In genomic region chr22:20560716-20561115, GRCh38 we compare ENCODE assay signal across 27 cellular contexts.
"Had no signal": no experiment of that assay in that cellular context is flagged by ENCODE, and none has a peak within 500 bp of the region (broad histone marks: within the 10 kb centered on the region; RNA-seq: fewer than 3 reads in every experiment).

No MANE protein-coding gene starts in this region.

- ATAC-seq: left colon, right cardiac atrium had no signal

- H3K27me3 Mint-ChIP-seq: activated naive CD8-positive, alpha-beta T cell treated with anti-CD3 and anti-CD28 coated beads, Interleukin-2, amount 10 ng/mL, durations not matched to agents 7 days and 5 days; brain; type B pancreatic cell had no signal

- H3K27me3 ChIP-seq: ascending aorta, cardiac muscle cell, dorsolateral prefrontal cortex, neural progenitor cell, testis, uterus had no signal

- H3K4me3 ChIP-seq: ascending aorta, cardiac muscle cell, coronary artery, dorsolateral prefrontal cortex, neural progenitor cell, testis, uterus had no signal

- H3K4me1 Mint-ChIP-seq: brain, neural progenitor cell had no signal

- H3K27ac ChIP-seq: ascending aorta, cardiac muscle cell, coronary artery, neural progenitor cell, testis, uterus had no signal

- H3K4me1 ChIP-seq: neural progenitor cell had no signal

- DNase-seq: activated CD4-positive, alpha-beta T cell treated with anti-CD3 and anti-CD28 coated beads, Interleukin-2, amount 50 U/mL, for 1 hour; activated CD4-positive, CD25-positive, alpha-beta regulatory T cell treated with anti-CD3 and anti-CD28 coated beads, Interleukin-2, amount 50 U/mL, for 72 hours; activated effector memory CD4-positive, alpha-beta T cell treated with Interleukin-2 at 50 U/mL for 16 hours; activated naive CD4-positive, alpha-beta T cell treated with Interleukin-2 at 50 U/mL for 16 hours; activated naive CD8-positive, alpha-beta T cell treated with anti-CD3 and anti-CD28 coated beads, Interleukin-2, amount 10 ng/mL, durations not matched to agents 7 days and 5 days; head of caudate nucleus; hippocampal formation; kidney; left colon; mammary epithelial cell; occipital lobe; right cardiac atrium; stimulated activated CD4-positive, alpha-beta T cell treated with anti-CD3 and anti-CD28 coated beads, Interleukin-15, amount 100 ng/mL, for 24 hours; stimulated activated CD4-positive, alpha-beta T cell treated with anti-CD3 and anti-CD28 coated beads, Interleukin-2, amount 100 ng/mL, for 24 hours; stimulated activated naive CD4-positive, alpha-beta T cell treated with Interleukin-2 at 50 U/mL for 16 hours; T-helper 1 cell; T1000; testis; uterus had no signal

- H3K9me3 ChIP-seq: ascending aorta, testis, uterus had no signal

- H3K36me3 ChIP-seq: uterus had no signal

- FAIRE-seq: endothelial cell of umbilical vein, kidney had no signal

- H3K4me3 Mint-ChIP-seq: activated naive CD8-positive, alpha-beta T cell treated with anti-CD3 and anti-CD28 coated beads, Interleukin-2, amount 10 ng/mL, durations not matched to agents 7 days and 5 days; brain; neural progenitor cell; type B pancreatic cell had no signal

- H3K27ac Mint-ChIP-seq: activated naive CD8-positive, alpha-beta T cell treated with anti-CD3 and anti-CD28 coated beads, Interleukin-2, amount 10 ng/mL, durations not matched to agents 7 days and 5 days; brain; neural progenitor cell; type B pancreatic cell had no signal
